22 cellular contexts compared by ENCODE assay signal in genomic region chr1:203858975-203859374, GRCh38.
"Had no signal": no experiment of that assay in that cellular context is flagged by ENCODE, and none has a peak within 500 bp of the region (broad histone marks: within the 10 kb centered on the region; RNA-seq: fewer than 3 reads in every experiment).

No MANE protein-coding gene starts in this region.

- H3K27ac ChIP-seq: esophagus squamous epithelium, gastrocnemius medialis, left lung, ovary, prostate gland had no signal

- H3K27ac Mint-ChIP-seq: activated CD4-positive, alpha-beta memory T cell treated with anti-CD3 and anti-CD28 coated beads for 36 hours; activated naive CD4-positive, alpha-beta T cell treated with anti-CD3 and anti-CD28 coated beads, Interleukin-2, amount 10 ng/mL, durations not matched to agents 7 days and 5 days; brain; natural killer cell; T-helper 1 cell treated with Interleukin-12 subunit alpha and Interleukin-12 subunit beta and Interleukin-4 antibody, amounts not matched to agents 30 μg/mL and 1 μg/mL, for 36 hours had no signal

- H3K9me3 ChIP-seq: esophagus squamous epithelium, gastrocnemius medialis, left lung, ovary, prostate gland, tibial nerve had no signal

- H3K9me3 Mint-ChIP-seq: activated CD4-positive, alpha-beta memory T cell treated with anti-CD3 and anti-CD28 coated beads for 36 hours; activated naive CD4-positive, alpha-beta T cell treated with anti-CD3 and anti-CD28 coated beads, Interleukin-2, amount 10 ng/mL, durations not matched to agents 7 days and 5 days; mesothelial cell of epicardium; natural killer cell; stimulated activated naive CD8-positive, alpha-beta T cell treated with anti-CD3 and anti-CD28 coated beads, Interleukin-15, amount 100 ng/mL, for 72 hours; T-helper 1 cell treated with Interleukin-12 subunit alpha and Interleukin-12 subunit beta and Interleukin-4 antibody, amounts not matched to agents 30 μg/mL and 1 μg/mL, for 36 hours had no signal

- H3K36me3 ChIP-seq: ovary had no signal

- H3K36me3 Mint-ChIP-seq: natural killer cell had no signal

- H3K27me3 ChIP-seq: esophagus squamous epithelium, gastrocnemius medialis, left lung, ovary, tibial nerve had no signal

- ATAC-seq: gastrocnemius medialis; left lung; natural killer cell; stimulated activated naive CD8-positive, alpha-beta T cell treated with anti-CD3 and anti-CD28 coated beads, Interleukin-15, amount 100 ng/mL, for 72 hours had no signal

- DNase-seq: activated CD4-positive, alpha-beta memory T cell treated with anti-CD3 and anti-CD28 coated beads for 36 hours; activated CD4-positive, alpha-beta T cell treated with anti-CD3 and anti-CD28 coated beads for 4 hours; activated CD4-positive, CD25-positive, alpha-beta regulatory T cell; activated effector memory CD4-positive, alpha-beta T cell treated with anti-CD3 and anti-CD28 coated beads, Interleukin-2, amount 50 U/mL, for 16 hours; activated naive CD4-positive, alpha-beta T cell treated with anti-CD3 and anti-CD28 coated beads, Interleukin-2, amount 10 ng/mL, durations not matched to agents 7 days and 5 days; amygdala; esophagus squamous epithelium; gastrocnemius medialis; hippocampal formation; kidney glomerular epithelial cell; left lung; natural killer cell; ovary; stimulated activated CD4-positive, alpha-beta T cell treated with anti-CD3 and anti-CD28 coated beads, Interleukin-1b, Interleukin-23, amount 100 ng/mL, for 48 hours; stimulated activated naive CD8-positive, alpha-beta T cell treated with anti-CD3 and anti-CD28 coated beads, Interleukin-15, amount 100 ng/mL, for 72 hours; T1000 had no signal

- H3K27me3 Mint-ChIP-seq: activated CD4-positive, alpha-beta memory T cell treated with anti-CD3 and anti-CD28 coated beads for 36 hours; activated naive CD4-positive, alpha-beta T cell treated with anti-CD3 and anti-CD28 coated beads, Interleukin-2, amount 10 ng/mL, durations not matched to agents 7 days and 5 days; stimulated activated naive CD8-positive, alpha-beta T cell treated with anti-CD3 and anti-CD28 coated beads, Interleukin-15, amount 100 ng/mL, for 72 hours had no signal

- H3K4me3 ChIP-seq: esophagus squamous epithelium, gastrocnemius medialis, left lung, lung, ovary, prostate gland, tibial nerve had no signal

- H3K4me3 Mint-ChIP-seq: activated CD4-positive, alpha-beta memory T cell treated with anti-CD3 and anti-CD28 coated beads for 36 hours; activated naive CD4-positive, alpha-beta T cell treated with anti-CD3 and anti-CD28 coated beads, Interleukin-2, amount 10 ng/mL, durations not matched to agents 7 days and 5 days; mesothelial cell of epicardium; natural killer cell; stimulated activated naive CD8-positive, alpha-beta T cell treated with anti-CD3 and anti-CD28 coated beads, Interleukin-15, amount 100 ng/mL, for 72 hours; T-helper 1 cell treated with Interleukin-12 subunit alpha and Interleukin-12 subunit beta and Interleukin-4 antibody, amounts not matched to agents 30 μg/mL and 1 μg/mL, for 36 hours had no signal
